In genomic region chr3:185647134-185647879, GRCh38 we compare ENCODE assay signal across 21 cellular contexts.
A peak's percentile ranks its signal among the peaks of the same experiment; 100 is the strongest.
DNase-seq lines count a peak whose midpoint lies in the region; ATAC-seq and TF ChIP-seq lines count a peak whose summit lies in the region.
"Had no signal": no experiment of that assay in that cellular context is flagged by ENCODE, and none has a peak within 500 bp of the region (broad histone marks: within the 10 kb centered on the region; RNA-seq: fewer than 3 reads in every experiment).

No MANE protein-coding gene starts in this region.

- DNase-seq in right atrium auricular region (ENCODE audit: low spot score), result peak; percentile 46
- no peak for DNase-seq in left cardiac atrium
- DNase-seq in brain microvascular endothelial cell, result no peak
- DNase-seq in mesenteric fat pad (ENCODE audit: low spot score), result peak; percentile 82
- no peak for DNase-seq in DMS153 treated with DMSO at 0.1 percent for 48 hours (lab: John Stamatoyannopoulos, UW; ENCODE audit: unreplicated experiment)
- DNase-seq in 8988T, result no peak
- no peak for DNase-seq in aorta
- DNase-seq: activated CD8-positive, alpha-beta T cell treated with anti-CD3 and anti-CD28 coated beads, Interleukin-2, amount 10 ng/mL, durations not matched to agents 7 days and 5 days; activated effector memory CD4-positive, alpha-beta T cell treated with Interleukin-2 at 50 U/mL for 16 hours; activated naive CD8-positive, alpha-beta T cell treated with anti-CD3 and anti-CD28 coated beads, Interleukin-2, amount 10 ng/mL, durations not matched to agents 7 days and 5 days; activated T-cell treated with anti-CD3 and anti-CD28 coated beads for 4 hours; body of pancreas; CD8-positive, alpha-beta memory T cell; DMS79 treated with DMSO at 0.1 percent for 48 hours; effector memory CD4-positive, alpha-beta T cell; NCI-H526; SJCRH30 had no signal

- H3K9me3 ChIP-seq in right atrium auricular region (no peaks in the 10 kb centered on the region), aorta (ENCODE audit: control insufficient read depth, low read length) (no peaks in the 10 kb centered on the region)
- H3K9me3 ChIP-seq: body of pancreas, gastroesophageal sphincter, SJCRH30, suprapubic skin had no signal

- in situ Hi-C loops in brain microvascular endothelial cell (cut with HindIII; ENCODE audit: low pct_ligation_motif_present, low sequenced_read_pairs), result no loop called here

- peak overlapping the region; percentile 34 for H3K4me3 Mint-ChIP-seq in stimulated activated memory B cell treated with anti-CD40 and anti-IgM and Interleukin-4, amounts not matched to agents 10 μg/mL and 1 μg/mL and 100 μg/mL, for 72 hours
- H3K4me3 Mint-ChIP-seq: activated CD8-positive, alpha-beta T cell treated with anti-CD3 and anti-CD28 coated beads, Interleukin-2, amount 10 ng/mL, durations not matched to agents 7 days and 5 days; activated naive CD8-positive, alpha-beta T cell treated with anti-CD3 and anti-CD28 coated beads, Interleukin-2, amount 10 ng/mL, durations not matched to agents 7 days and 5 days; CD8-positive, alpha-beta memory T cell; stimulated activated effector memory CD8-positive, alpha-beta T cell treated with anti-CD3 and anti-CD28 coated beads, Interleukin-12 subunit alpha, Interleukin-12 subunit beta, amount 100 ng/mL, for 72 hours had no signal

- no peaks in the 10 kb centered on the region for H3K4me1 ChIP-seq in right atrium auricular region
- no peaks in the 10 kb centered on the region for H3K4me1 ChIP-seq in aorta (ENCODE audit: control insufficient read depth in 1 of 2, insufficient read depth in 2 of 2, low read length in 2 of 2)
- H3K4me1 ChIP-seq: body of pancreas, SJCRH30, suprapubic skin had no signal

- H3K36me3 Mint-ChIP-seq in stimulated activated memory B cell treated with anti-CD40 and anti-IgM and Interleukin-4, amounts not matched to agents 10 μg/mL and 1 μg/mL and 100 μg/mL, for 72 hours, result no peaks in the 10 kb centered on the region
- H3K36me3 Mint-ChIP-seq: activated naive CD8-positive, alpha-beta T cell treated with anti-CD3 and anti-CD28 coated beads, Interleukin-2, amount 10 ng/mL, durations not matched to agents 7 days and 5 days; CD8-positive, alpha-beta memory T cell; stimulated activated effector memory CD8-positive, alpha-beta T cell treated with anti-CD3 and anti-CD28 coated beads, Interleukin-12 subunit alpha, Interleukin-12 subunit beta, amount 100 ng/mL, for 72 hours had no signal

- no peaks in the 10 kb centered on the region for H3K27me3 ChIP-seq in right atrium auricular region
- no peaks in the 10 kb centered on the region for H3K27me3 ChIP-seq in brain microvascular endothelial cell (replicated peaks)
- no peaks in the 10 kb centered on the region for H3K27me3 ChIP-seq in aorta (ENCODE audit: control insufficient read depth in 1 of 2, insufficient read depth in 2 of 2, low read length in 1 of 2)
- H3K27me3 ChIP-seq: body of pancreas, SJCRH30, suprapubic skin had no signal

- H3K27ac Mint-ChIP-seq in stimulated activated memory B cell treated with anti-CD40 and anti-IgM and Interleukin-4, amounts not matched to agents 10 μg/mL and 1 μg/mL and 100 μg/mL, for 72 hours, result no peak overlapping the region
- H3K27ac Mint-ChIP-seq: activated CD8-positive, alpha-beta T cell treated with anti-CD3 and anti-CD28 coated beads, Interleukin-2, amount 10 ng/mL, durations not matched to agents 7 days and 5 days; activated naive CD8-positive, alpha-beta T cell treated with anti-CD3 and anti-CD28 coated beads, Interleukin-2, amount 10 ng/mL, durations not matched to agents 7 days and 5 days; stimulated activated effector memory CD8-positive, alpha-beta T cell treated with anti-CD3 and anti-CD28 coated beads, Interleukin-12 subunit alpha, Interleukin-12 subunit beta, amount 100 ng/mL, for 72 hours had no signal

- peaks cover 19% of the 10 kb centered on the region for H3K4me1 Mint-ChIP-seq in stimulated activated memory B cell treated with anti-CD40 and anti-IgM and Interleukin-4, amounts not matched to agents 10 μg/mL and 1 μg/mL and 100 μg/mL, for 72 hours
- H3K4me1 Mint-ChIP-seq: activated naive CD8-positive, alpha-beta T cell treated with anti-CD3 and anti-CD28 coated beads, Interleukin-2, amount 10 ng/mL, durations not matched to agents 7 days and 5 days; CD8-positive, alpha-beta memory T cell; stimulated activated effector memory CD8-positive, alpha-beta T cell treated with anti-CD3 and anti-CD28 coated beads, Interleukin-12 subunit alpha, Interleukin-12 subunit beta, amount 100 ng/mL, for 72 hours had no signal

- H3K27me3 Mint-ChIP-seq in stimulated activated memory B cell treated with anti-CD40 and anti-IgM and Interleukin-4, amounts not matched to agents 10 μg/mL and 1 μg/mL and 100 μg/mL, for 72 hours, result peaks cover 26% of the 10 kb centered on the region

- no peaks in the 10 kb centered on the region for H3K9me3 Mint-ChIP-seq in stimulated activated memory B cell treated with anti-CD40 and anti-IgM and Interleukin-4, amounts not matched to agents 10 μg/mL and 1 μg/mL and 100 μg/mL, for 72 hours
- H3K9me3 Mint-ChIP-seq: activated naive CD8-positive, alpha-beta T cell treated with anti-CD3 and anti-CD28 coated beads, Interleukin-2, amount 10 ng/mL, durations not matched to agents 7 days and 5 days; CD8-positive, alpha-beta memory T cell; stimulated activated effector memory CD8-positive, alpha-beta T cell treated with anti-CD3 and anti-CD28 coated beads, Interleukin-12 subunit alpha, Interleukin-12 subunit beta, amount 100 ng/mL, for 72 hours had no signal

- no peaks in the 10 kb centered on the region for H3K36me3 ChIP-seq in right atrium auricular region
- H3K36me3 ChIP-seq in brain microvascular endothelial cell (replicated peaks), result peaks cover 58% of the 10 kb centered on the region
- H3K36me3 ChIP-seq in aorta (ENCODE audit: control insufficient read depth in 1 of 2, insufficient read depth in 2 of 2, low read length in 1 of 2), result no peaks in the 10 kb centered on the region

- TF ChIP-seq CTCF in right atrium auricular region (IDR thresholded peaks at IDR 0.05) (no peak), brain microvascular endothelial cell (IDR thresholded peaks at IDR 0.05; ENCODE audit: low read depth, low read length, missing control alignments) (no peak)

- no peak overlapping the region for H3K4me3 ChIP-seq in right atrium auricular region
- no peak overlapping the region for H3K4me3 ChIP-seq in brain microvascular endothelial cell (ENCODE audit: low read depth, low read length)
- no peak overlapping the region for H3K4me3 ChIP-seq in aorta (ENCODE audit: low read length in 2 of 2)
- H3K4me3 ChIP-seq: body of pancreas, gastroesophageal sphincter, SJCRH30, suprapubic skin had no signal

- intact Hi-C loops in left cardiac atrium (cut with DNase I), result no loop called here
- intact Hi-C loops in aorta (cut with DNase I), result no loop called here

- H3K27ac ChIP-seq in right atrium auricular region, result no peak overlapping the region
- H3K27ac ChIP-seq in brain microvascular endothelial cell, result peak overlapping the region; percentile 82
- no peak overlapping the region for H3K27ac ChIP-seq in aorta (ENCODE audit: low read depth in 1 of 2, low read length in 2 of 2)
- H3K27ac ChIP-seq: body of pancreas, SJCRH30, suprapubic skin had no signal

- ATAC-seq in left cardiac atrium, result no peak
- no peak for ATAC-seq in stimulated activated memory B cell treated with anti-CD40 and anti-IgM and Interleukin-4, amounts not matched to agents 10 μg/mL and 1 μg/mL and 100 μg/mL, for 72 hours
- no peak for ATAC-seq in aorta (ENCODE audit: low FRiP score)
- ATAC-seq: activated CD8-positive, alpha-beta T cell treated with anti-CD3 and anti-CD28 coated beads, Interleukin-2, amount 10 ng/mL, durations not matched to agents 7 days and 5 days; body of pancreas; gastroesophageal sphincter; stimulated activated effector memory CD8-positive, alpha-beta T cell treated with anti-CD3 and anti-CD28 coated beads, Interleukin-12 subunit alpha, Interleukin-12 subunit beta, amount 100 ng/mL, for 72 hours had no signal

- WGBS in aorta, 2 donors, result 91 to 93% methylated on average over 18 to 19 of the region's 19 CpGs

Comparison
In these comparisons a context has a peak if more than half of its experiments do, and no peak if none do; other contexts are left out.
1. DNase-seq: peak in right atrium auricular region (single experiment) and mesenteric fat pad (single experiment); none in left cardiac atrium (single experiment), brain microvascular endothelial cell (single experiment), DMS153 treated with DMSO at 0.1 percent for 48 hours (single experiment), 8988T (single experiment) and aorta (0 of 2).